In the genomic region with DNA sequence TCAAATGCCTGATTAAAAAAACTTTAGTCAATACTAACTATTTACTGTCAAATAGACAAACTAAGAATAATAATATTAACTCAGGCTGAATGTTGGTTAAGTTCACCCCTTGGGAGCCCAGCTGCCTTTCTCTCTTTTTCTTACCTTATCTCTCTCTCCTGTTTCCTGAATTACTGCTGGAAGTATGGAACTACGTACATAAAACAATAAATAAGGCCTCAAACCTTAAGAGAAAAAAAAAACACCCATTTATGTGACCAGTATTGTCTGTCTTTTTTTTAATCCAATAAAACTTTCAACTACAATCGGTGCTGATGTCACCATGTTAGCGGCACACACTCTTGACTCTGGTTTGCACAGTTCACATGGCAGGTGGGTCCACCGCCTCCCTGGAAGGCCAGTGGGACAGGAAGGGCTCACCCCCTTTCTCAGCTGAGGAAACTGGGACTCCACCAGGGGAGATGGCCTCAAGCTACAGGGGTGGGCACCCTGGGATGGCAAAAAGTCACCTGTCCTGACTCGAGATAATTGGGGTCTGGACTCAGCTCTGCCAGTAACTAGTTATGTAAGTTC, we compare ENCODE assay signal across 23 cellular contexts. TPM values are rescaled to one million over a fixed set of nuclear protein-coding genes. Genes with fewer than 3 reads are reported as not detected.
DNase-seq lines count a peak whose midpoint lies in the region; ATAC-seq and TF ChIP-seq lines count a peak whose summit lies in the region.
"Had no signal": no experiment of that assay in that cellular context is flagged by ENCODE, and none has a peak within 500 bp of the region (broad histone marks: within the 10 kb centered on the region; RNA-seq: fewer than 3 reads in every experiment).

No MANE protein-coding gene starts in this region.

- intact Hi-C loops in natural killer cell (cut with micrococcal nuclease), result no loop called here

- H3K27ac ChIP-seq in CD8-positive, alpha-beta memory T cell (ENCODE audit: low read depth, low read length), result peak overlapping the region; percentile 62
- H3K27ac ChIP-seq: foreskin keratinocyte, hepatocyte, lower lobe of right lung had no signal

- CTCF ChIA-PET in CD8-positive, alpha-beta memory T cell (lab: Charles Lee), result interaction anchor here (0.6 to 25.1 kb wide), 6 partner anchors 9 to 48 kb away, joined by 3 to 532 read pairs (median 8); a partner anchor contains a TSS

- H3K27ac Mint-ChIP-seq in CD8-positive, alpha-beta memory T cell, result peak overlapping the region; percentile 90 to 100 (median 100)
- peak overlapping the region; percentile 90 for H3K27ac Mint-ChIP-seq in activated T-helper 17 cell treated with anti-CD3 and anti-CD28 coated beads, Interleukin-2, amount 50 U/mL, for 72 hours
- H3K27ac Mint-ChIP-seq in natural killer cell, result peak overlapping the region; percentile 62 to 69

- no peaks in the 10 kb centered on the region for H3K27me3 ChIP-seq in CD8-positive, alpha-beta memory T cell (ENCODE audit: insufficient read depth, low read length, poor library complexity, severe bottlenecking)
- H3K27me3 ChIP-seq: foreskin keratinocyte had no signal

- peaks cover 87 to 92% (median 91%) of the 10 kb centered on the region in 3 donors for H3K4me1 Mint-ChIP-seq in CD8-positive, alpha-beta memory T cell
- H3K4me1 Mint-ChIP-seq in activated T-helper 17 cell treated with anti-CD3 and anti-CD28 coated beads, Interleukin-2, amount 50 U/mL, for 72 hours, result peaks cover 52% of the 10 kb centered on the region
- H3K4me1 Mint-ChIP-seq in natural killer cell, result peaks cover 66 to 70% of the 10 kb centered on the region in 2 donors

- POLR2A ChIA-PET in CD8-positive, alpha-beta memory T cell (lab: Charles Lee), result interaction anchor here (0.9 to 11.7 kb wide), 4 partner anchors 10 to 17 kb away, joined by 4 to 169 read pairs (median 14); no protein-coding TSS in a partner anchor

- H3K4me3 Mint-ChIP-seq in CD8-positive, alpha-beta memory T cell, result peak overlapping the region; percentile 70 to 99 (median 83)
- H3K4me3 Mint-ChIP-seq in activated T-helper 17 cell treated with anti-CD3 and anti-CD28 coated beads, Interleukin-2, amount 50 U/mL, for 72 hours, result peak overlapping the region; percentile 96
- peak overlapping the region; percentile 25 for H3K4me3 Mint-ChIP-seq in natural killer cell

- peaks cover 70% of the 10 kb centered on the region for H3K36me3 ChIP-seq in CD8-positive, alpha-beta memory T cell (ENCODE audit: insufficient read depth, low read length)
- H3K36me3 ChIP-seq: BE2C, lower lobe of right lung had no signal

- peaks cover 93% of the 10 kb centered on the region for H3K4me1 ChIP-seq in CD8-positive, alpha-beta memory T cell (ENCODE audit: insufficient read depth, low read length)
- H3K4me1 ChIP-seq: BE2C, lower lobe of right lung had no signal

- ATAC-seq in activated T-helper 17 cell treated with anti-CD3 and anti-CD28 coated beads, Interleukin-2, amount 50 U/mL, for 72 hours (replicated peaks), result no peak
- ATAC-seq in natural killer cell, result no peak
- ATAC-seq: foreskin keratinocyte, HepG2, lower lobe of right lung had no signal

- H3K36me3 Mint-ChIP-seq in CD8-positive, alpha-beta memory T cell, result peaks cover 4 to 81% (median 29%) of the 10 kb centered on the region in 3 donors
- H3K36me3 Mint-ChIP-seq in activated T-helper 17 cell treated with anti-CD3 and anti-CD28 coated beads, Interleukin-2, amount 50 U/mL, for 72 hours (ENCODE audit: low read depth), result peaks cover 93% of the 10 kb centered on the region
- H3K36me3 Mint-ChIP-seq in natural killer cell, result no peaks in the 10 kb centered on the region

- peaks cover 0 to 2% (median 0%) of the 10 kb centered on the region in 5 donors for H3K9me3 Mint-ChIP-seq in CD8-positive, alpha-beta memory T cell
- H3K9me3 Mint-ChIP-seq in activated T-helper 17 cell treated with anti-CD3 and anti-CD28 coated beads, Interleukin-2, amount 50 U/mL, for 72 hours, result no peaks in the 10 kb centered on the region
- H3K9me3 Mint-ChIP-seq in natural killer cell, result no peaks in the 10 kb centered on the region

- peak; percentile 17 for DNase-seq in activated CD4-positive, alpha-beta T cell treated with anti-CD3 and anti-CD28 coated beads for 48 hours
- DNase-seq in activated CD4-positive, alpha-beta T cell treated with anti-CD3 and anti-CD28 coated beads for 4 hours, result no peak
- DNase-seq in CD8-positive, alpha-beta memory T cell, result peak in 2 of 5 donors; percentile 63 to 64
- no peak for DNase-seq in natural killer cell
- no peak for DNase-seq in NK-92 (lab: John Stamatoyannopoulos, UW; ENCODE audit: unreplicated experiment)
- no peak for DNase-seq in EL
- DNase-seq in effector CD4-positive, alpha-beta T cell, result no peak
- DNase-seq: activated CD4-positive, CD25-positive, alpha-beta regulatory T cell treated with anti-CD3 and anti-CD28 coated beads, Interleukin-2, amount 50 U/mL, for 72 hours; aorta; BE2C; caudate nucleus; erythroblast; foreskin keratinocyte; lower lobe of right lung; NCI-H1105; NCI-H2081 treated with DMSO at 0.1 percent for 48 hours; nucleus accumbens; small intestine; stimulated activated CD4-positive, alpha-beta T cell treated with anti-CD3 and anti-CD28 coated beads, Interleukin-4, amount 100 ng/mL, for 1 hour had no signal

- no peaks in the 10 kb centered on the region for H3K9me3 ChIP-seq in CD8-positive, alpha-beta memory T cell (ENCODE audit: low read length)
- H3K9me3 ChIP-seq: BE2C, lower lobe of right lung had no signal

- peak overlapping the region; percentile 27 for H3K4me3 ChIP-seq in CD8-positive, alpha-beta memory T cell (ENCODE audit: low read length)
- H3K4me3 ChIP-seq: hepatocyte, lower lobe of right lung had no signal

- H3K27me3 Mint-ChIP-seq in CD8-positive, alpha-beta memory T cell, result peaks cover 0 to 2% of the 10 kb centered on the region in 2 donors
- no peaks in the 10 kb centered on the region for H3K27me3 Mint-ChIP-seq in activated T-helper 17 cell treated with anti-CD3 and anti-CD28 coated beads, Interleukin-2, amount 50 U/mL, for 72 hours
- H3K27me3 Mint-ChIP-seq in natural killer cell (ENCODE audit: low read depth in 2 of 2), result no peaks in the 10 kb centered on the region

- no peak for TF ChIP-seq CTCF in natural killer cell (IDR thresholded peaks at IDR 0.05)

RNA-seq across cellular contexts. Expression of a gene that starts 21.3 kb away (rescaled TPM):
- total RNA-seq in CD8-positive, alpha-beta memory T cell, result 10 to 100 TPM; 42.0 to 42.5 TPM
- polyA plus RNA-seq in CD8-positive, alpha-beta memory T cell, result 9.7 TPM
- 10 to 100 TPM; 51.4 to 52.9 TPM for total RNA-seq in activated T-helper 17 cell treated with anti-CD3 and anti-CD28 coated beads, Interleukin-2, amount 50 U/mL, for 72 hours
- 10 to 100 TPM; 43.5 to 61.5 (median 56.2) TPM for total RNA-seq in natural killer cell
- total RNA-seq: HepG2, NCI-H460 had no signal
- polyA plus RNA-seq: HepG2 had no signal

Comparison
In these comparisons a context has a peak if more than half of its experiments do, and no peak if none do; other contexts are left out.
1. H3K4me3 Mint-ChIP-seq: peak in every context shown above with its lines; median percentile 96 in activated T-helper 17 cell treated with anti-CD3 and anti-CD28 coated beads, Interleukin-2, amount 50 U/mL, for 72 hours; 83 in CD8-positive, alpha-beta memory T cell; 25 in natural killer cell.